10 cellular contexts compared by ENCODE assay signal in the genomic region with DNA sequence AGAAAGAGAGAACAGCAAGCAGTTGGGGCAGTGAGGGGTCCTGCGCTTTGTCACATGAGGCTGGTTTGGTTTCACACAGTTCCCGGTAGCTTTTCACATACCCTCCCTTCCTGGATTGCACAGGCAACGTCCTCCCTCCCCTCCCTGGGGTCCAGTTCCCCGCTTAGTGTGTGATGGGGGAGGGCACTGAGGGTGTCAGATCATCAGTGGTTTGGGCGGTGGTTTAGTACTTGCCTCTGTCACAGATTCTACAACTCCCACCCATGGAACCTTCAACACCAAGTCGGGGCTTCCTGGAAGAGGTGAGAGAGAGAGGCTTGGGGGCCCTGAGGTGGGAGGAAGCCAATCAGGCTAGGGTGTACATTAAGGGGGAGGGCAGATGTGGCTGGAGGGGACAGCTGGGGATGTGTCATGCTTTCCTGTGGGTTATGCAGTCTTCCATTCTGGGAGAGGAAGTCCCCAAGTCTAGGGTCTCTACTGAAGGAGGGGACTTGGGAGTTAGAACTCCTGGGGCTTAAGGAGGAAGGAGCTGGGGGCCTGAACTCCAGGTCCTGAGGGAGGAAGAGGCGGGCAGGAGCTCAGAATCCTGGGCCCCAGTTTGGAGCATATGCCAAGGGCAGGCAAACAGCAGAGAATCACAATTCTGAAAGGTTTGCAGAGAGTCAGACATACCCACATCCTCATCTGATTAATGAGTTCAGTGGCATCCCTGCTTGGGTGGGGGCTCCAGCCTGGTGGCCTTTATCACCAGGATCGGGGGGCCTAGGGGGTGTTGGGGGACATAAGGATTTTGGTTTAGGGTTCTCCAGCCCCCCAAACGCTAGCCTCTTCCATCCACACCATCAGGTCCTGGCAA. TPM values are rescaled to one million over a fixed set of nuclear protein-coding genes. Genes with fewer than 3 reads are reported as not detected.
DNase-seq lines count a peak whose midpoint lies in the region; ATAC-seq, FAIRE-seq and TF ChIP-seq lines count a peak whose summit lies in the region.
"Had no signal": no experiment of that assay in that cellular context is flagged by ENCODE, and none has a peak within 500 bp of the region (broad histone marks: within the 10 kb centered on the region; RNA-seq: fewer than 3 reads in every experiment).

A gene with protein sequence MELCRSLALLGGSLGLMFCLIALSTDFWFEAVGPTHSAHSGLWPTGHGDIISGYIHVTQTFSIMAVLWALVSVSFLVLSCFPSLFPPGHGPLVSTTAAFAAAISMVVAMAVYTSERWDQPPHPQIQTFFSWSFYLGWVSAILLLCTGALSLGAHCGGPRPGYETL (minus strand): TSS at position 6 of the 856 bp plus-strand sequence. CDS start 119 bp downstream, outside the sequence.

- H3K18ac ChIP-seq in H1 (ENCODE audit: extremely low read depth, low read length): no peak within 1 kb of the TSS

- H3K14ac ChIP-seq in H1 (ENCODE audit: insufficient read length): no peak within 1 kb of the TSS

- no peak within 1 kb of the TSS for H4K5ac ChIP-seq in H1 (ENCODE audit: insufficient read length, low read depth, low read length)

- ATAC-seq in HG03103 (IDR thresholded peaks at IDR 0.05; ENCODE audit: low read depth, unreplicated experiment) (peak; percentile 37), HG02759 (IDR thresholded peaks at IDR 0.05; ENCODE audit: unreplicated experiment) (no peak)
- peak; percentile 83 for ATAC-seq in activated CD4-positive, alpha-beta T cell treated with anti-CD3 and anti-CD28 coated beads for 36 hours

- no peak within 1 kb of the TSS for H3K4me3 ChIP-seq in H1 (ENCODE audit: extremely low read depth in 1 of 4, insufficient read depth in 2 of 4, low read depth in 3 of 4, low read length in 4 of 4)

- no peaks in the 10 kb centered on the region for H3K36me3 ChIP-seq in H1 (ENCODE audit: control insufficient read depth in 2 of 4, insufficient read depth in 4 of 4, low read length in 3 of 4)

- H3K56ac ChIP-seq in H1 (replicated peaks; ENCODE audit: insufficient read length, low read depth, low read length): no peak within 1 kb of the TSS

- no peak within 1 kb of the TSS for H3K27ac ChIP-seq in H1 (ENCODE audit: low read depth, low read length)

- H4K20me1 ChIP-seq in H1 (replicated peaks in 1 of 2; ENCODE audit: control insufficient read depth in 1 of 2, insufficient read depth in 2 of 2, low read length in 2 of 2): no peaks in the 10 kb centered on the region

- H3K27ac Mint-ChIP-seq in activated CD4-positive, alpha-beta T cell treated with anti-CD3 and anti-CD28 coated beads for 36 hours: peak within 1 kb of the TSS; percentile 94
- H3K27ac Mint-ChIP-seq: memory B cell had no signal

- FAIRE-seq in H1 (lab: Jason Lieb, UNC): no peak

- DNase-seq in activated CD4-positive, alpha-beta T cell treated with anti-CD3 and anti-CD28 coated beads for 36 hours: peak; percentile 89
- no peak for DNase-seq in H1 (ENCODE audit: low read depth in 1 of 2, low spot score in 2 of 2)
- peak; percentile 83 to 94 for DNase-seq in stimulated activated CD8-positive, alpha-beta memory T cell treated with anti-CD3 and anti-CD28 coated beads, Interleukin-7, amount 100 ng/mL, for 48 hours (ENCODE audit: extremely low read depth in 1 of 2, low read depth in 1 of 2)
- no peak for DNase-seq in NCI-H128 (lab: John Stamatoyannopoulos, UW; ENCODE audit: unreplicated experiment)
- no peak for DNase-seq in NCI-H1092 treated with DMSO at 0.1 percent for 48 hours (lab: John Stamatoyannopoulos, UW)
- DNase-seq in HEK293T (ENCODE audit: extremely low spot score): no peak
- DNase-seq: amniotic stem cell had no signal

- H4K91ac ChIP-seq in H1 (replicated peaks; ENCODE audit: insufficient read length, low read length): no peak within 1 kb of the TSS

- no peaks in the 10 kb centered on the region for H3K27me3 Mint-ChIP-seq in activated CD4-positive, alpha-beta T cell treated with anti-CD3 and anti-CD28 coated beads for 36 hours
- H3K27me3 Mint-ChIP-seq: memory B cell had no signal

- TF ChIP-seq POLR2A in H1 (IDR thresholded peaks at IDR 0.05; ENCODE audit: control extremely low read depth in 1 of 2, low read depth in 2 of 2, low read length in 2 of 2): no peak

- H3K4me2 ChIP-seq in H1 (ENCODE audit: insufficient read depth in 1 of 2, low read depth in 2 of 2, low read length in 2 of 2): no peak within 1 kb of the TSS

- H3K36me3 Mint-ChIP-seq in activated CD4-positive, alpha-beta T cell treated with anti-CD3 and anti-CD28 coated beads for 36 hours (ENCODE audit: low read depth): peaks cover 22% of the 10 kb centered on the region
- H3K36me3 Mint-ChIP-seq: memory B cell had no signal

- H3K4me1 Mint-ChIP-seq in activated CD4-positive, alpha-beta T cell treated with anti-CD3 and anti-CD28 coated beads for 36 hours: peaks cover 73% of the 10 kb centered on the region

- 88% methylated on average over 7 of the region's 9 CpGs; no CpG with 5 or more reads in 1 of the 2 experiments for WGBS in H1 (ENCODE audit: extremely low coverage in 1 of 2, insufficient coverage in 1 of 2, insufficient read length in 1 of 2, insufficient replicate concordance in 2 of 2, low coverage in 1 of 2, low lambda C conversion rate in 2 of 2, missing lambda C conversion rate in 1 of 2), 2 experiments

- no peak within 1 kb of the TSS for H2BK120ac ChIP-seq in H1 (replicated peaks; ENCODE audit: low read depth, low read length)

- no peak within 1 kb of the TSS for H2BK12ac ChIP-seq in H1 (ENCODE audit: low read depth, low read length)

- no peak within 1 kb of the TSS for H2BK5ac ChIP-seq in H1 (ENCODE audit: low read depth, low read length)

- peaks cover 10% of the 10 kb centered on the region; the same call in 1 of the 2 replicates for H3K23me2 ChIP-seq in H1 (ENCODE audit: low read depth, low read length)

- no peaks in the 10 kb centered on the region for H3K9me3 ChIP-seq in H1 (ENCODE audit: insufficient read depth in 2 of 2, low read depth in 1 of 2, low read length in 1 of 2)

- H2AFZ ChIP-seq in H1 (ENCODE audit: low read length): no peak within 1 kb of the TSS

- no peak for TF ChIP-seq CTCF in H1 (IDR thresholded peaks at IDR 0.05; ENCODE audit: control extremely low read depth in 1 of 3, insufficient read depth in 1 of 3, low read depth in 1 of 3, low read length in 3 of 3)

- intact Hi-C loops in activated CD4-positive, alpha-beta T cell treated with anti-CD3 and anti-CD28 coated beads for 36 hours (cut with DNase I, micrococcal nuclease): loop anchor here (1.0 kb wide), 2 partner anchors 21 to 68 kb away; no protein-coding TSS in a partner anchor

- no peak within 1 kb of the TSS for H2BK15ac ChIP-seq in H1 (ENCODE audit: low read length)

- no peaks in the 10 kb centered on the region; a peak in 2 of 7 replicates for H3K27me3 ChIP-seq in H1 (replicated peaks in 1 of 4; ENCODE audit: control insufficient read depth in 3 of 4, extremely low read depth in 1 of 4, insufficient read depth in 3 of 4, low read length in 3 of 4)

- H3K4ac ChIP-seq in H1 (replicated peaks; ENCODE audit: insufficient read length, low read depth, low read length): no peak within 1 kb of the TSS

- H3K9ac ChIP-seq in H1 (replicated peaks in 1 of 4; ENCODE audit: extremely low read depth in 1 of 4, low read depth in 3 of 4, low read length in 3 of 4): no peak within 1 kb of the TSS

- H3K79me2 ChIP-seq in H1 (ENCODE audit: control insufficient read depth in 1 of 2, insufficient read depth in 2 of 2, low read length in 2 of 2): no peaks in the 10 kb centered on the region

- no peaks in the 10 kb centered on the region for H3K79me1 ChIP-seq in H1 (ENCODE audit: low read depth, low read length)

- H3K9me3 Mint-ChIP-seq in activated CD4-positive, alpha-beta T cell treated with anti-CD3 and anti-CD28 coated beads for 36 hours (ENCODE audit: low read depth): no peaks in the 10 kb centered on the region
- H3K9me3 Mint-ChIP-seq: memory B cell had no signal

- no peak within 1 kb of the TSS for H3K23ac ChIP-seq in H1 (ENCODE audit: insufficient read length)

- H3K4me1 ChIP-seq in H1 (replicated peaks in 1 of 4; ENCODE audit: control insufficient read depth in 3 of 4, insufficient read depth in 4 of 4, low read length in 3 of 4): peaks cover 0 to 9% (median 8%) of the 10 kb centered on the region in 4 experiments; a peak in 5 of 7 replicates

- H2BK20ac ChIP-seq in H1 (ENCODE audit: low read length): no peak within 1 kb of the TSS

- H2AK5ac ChIP-seq in H1 (ENCODE audit: low read depth, low read length): peak within 1 kb of the TSS; percentile 39; the same call in 1 of the 2 replicates

- peak within 1 kb of the TSS; percentile 86; the same call in 1 of the 2 replicates for H4K8ac ChIP-seq in H1 (ENCODE audit: extremely low read depth, insufficient read depth, low read length)

- TF ChIP-seq EP300 in H1 (IDR thresholded peaks at IDR 0.05; ENCODE audit: borderline replicate concordance in 1 of 2, low read depth in 2 of 2, low read length in 2 of 2): no peak

- TF ChIP-seq RAD21 in H1 (IDR thresholded peaks at IDR 0.05 in 1 of 2, conservative IDR thresholded peaks at IDR 0.05 in 1 of 2; ENCODE audit: low read depth in 2 of 2, low read length in 2 of 2): no peak

- peak within 1 kb of the TSS; percentile 70 for H3K4me3 Mint-ChIP-seq in activated CD4-positive, alpha-beta T cell treated with anti-CD3 and anti-CD28 coated beads for 36 hours
- H3K4me3 Mint-ChIP-seq: memory B cell had no signal

- CTCF ChIA-PET in activated CD4-positive, alpha-beta T cell treated with anti-CD3 and anti-CD28 coated beads for 36 hours (lab: Charles Lee): interaction anchor here (1.3 to 1.6 kb wide), 2 partner anchors 24 to 33 kb away, joined by 5 read pairs; no protein-coding TSS in a partner anchor
- CTCF ChIA-PET in H1 (lab: Charles Lee; ENCODE audit: partially characterized antibody): interaction anchor here (0.9 to 1.8 kb wide), 4 partner anchors 24 to 49 kb away, joined by 3 to 5 read pairs (median 4); a partner anchor contains a TSS
- CTCF ChIA-PET in HEK293T (lab: Yijun Ruan, JAX): no interaction called here

- POLR2A ChIA-PET in activated CD4-positive, alpha-beta T cell treated with anti-CD3 and anti-CD28 coated beads for 36 hours (lab: Charles Lee): interaction anchor here (0.6 to 1.9 kb wide), 3 partner anchors 18 to 22 kb away, joined by 3 to 7 read pairs (median 5); no protein-coding TSS in a partner anchor
- POLR2A ChIA-PET in H1 (lab: Charles Lee; ENCODE audit: partially characterized antibody): interaction anchor here (1.3 to 2.7 kb wide), 3 partner anchors 8 to 22 kb away, joined by 3 to 11 read pairs (median 5); a partner anchor contains a TSS
- POLR2A ChIA-PET in HEK293T (lab: Yijun Ruan, JAX): interaction anchor here (2.4 kb wide), 1 partner anchor 22 kb away, joined by 10 read pairs; no protein-coding TSS in a partner anchor

RNA-seq across cellular contexts. Expression of the gene that starts here (rescaled TPM):
- 100 to 1,000 TPM in 1 of 2 experiments, 10 to 100 TPM in 1; 92.1 to 125 TPM for total RNA-seq in activated CD4-positive, alpha-beta T cell treated with anti-CD3 and anti-CD28 coated beads for 36 hours
- not detected in 2 replicates for total RNA-seq in H1 (2021; fragmentation: NEBNext Ultra II Directional; extraction: Animal tissue kit (Norgen Biotek cat#: 25700))
- not detected in 2 replicates for polyA plus RNA-seq in H1 (2011; rRNA removed)
- not detected for polyA plus RNA-seq in H1 (2011; cell fraction: cytosol; rRNA removed)
- not detected for polyA plus RNA-seq in H1 (2011; cell fraction: nucleus; rRNA removed)
- not detected in 4 replicates for polyA plus RNA-seq in H1 (2012, experiment 1 of 2)
- not detected for polyA plus RNA-seq in H1 (2012, experiment 2 of 2)
- not detected for polyA plus RNA-seq in H1 (2013, experiment 1 of 2)
- polyA plus RNA-seq in H1 (2013, experiment 2 of 2): not detected
- not detected in 2 replicates for polyA minus RNA-seq in H1 (2011; rRNA and poly(A)+ RNA removed)
- polyA minus RNA-seq in H1 (2011; cell fraction: cytosol; rRNA and poly(A)+ RNA removed): not detected
- polyA minus RNA-seq in H1 (2011; cell fraction: nucleus; rRNA and poly(A)+ RNA removed): not detected

Comparison
In these comparisons a context has a peak if more than half of its experiments do, and no peak if none do; other contexts are left out.
1. RNA of the gene that starts here (total RNA-seq): 92.1 to 125 TPM in activated CD4-positive, alpha-beta T cell treated with anti-CD3 and anti-CD28 coated beads for 36 hours; not detected in H1; every median in the first group is over 10 times any median in the second.
2. DNase-seq: peak in activated CD4-positive, alpha-beta T cell treated with anti-CD3 and anti-CD28 coated beads for 36 hours (single experiment) and stimulated activated CD8-positive, alpha-beta memory T cell treated with anti-CD3 and anti-CD28 coated beads, Interleukin-7, amount 100 ng/mL, for 48 hours (2 of 2); none in H1 (0 of 2), NCI-H128 (single experiment), NCI-H1092 treated with DMSO at 0.1 percent for 48 hours (single experiment) and HEK293T (single experiment).